In the genomic region with DNA sequence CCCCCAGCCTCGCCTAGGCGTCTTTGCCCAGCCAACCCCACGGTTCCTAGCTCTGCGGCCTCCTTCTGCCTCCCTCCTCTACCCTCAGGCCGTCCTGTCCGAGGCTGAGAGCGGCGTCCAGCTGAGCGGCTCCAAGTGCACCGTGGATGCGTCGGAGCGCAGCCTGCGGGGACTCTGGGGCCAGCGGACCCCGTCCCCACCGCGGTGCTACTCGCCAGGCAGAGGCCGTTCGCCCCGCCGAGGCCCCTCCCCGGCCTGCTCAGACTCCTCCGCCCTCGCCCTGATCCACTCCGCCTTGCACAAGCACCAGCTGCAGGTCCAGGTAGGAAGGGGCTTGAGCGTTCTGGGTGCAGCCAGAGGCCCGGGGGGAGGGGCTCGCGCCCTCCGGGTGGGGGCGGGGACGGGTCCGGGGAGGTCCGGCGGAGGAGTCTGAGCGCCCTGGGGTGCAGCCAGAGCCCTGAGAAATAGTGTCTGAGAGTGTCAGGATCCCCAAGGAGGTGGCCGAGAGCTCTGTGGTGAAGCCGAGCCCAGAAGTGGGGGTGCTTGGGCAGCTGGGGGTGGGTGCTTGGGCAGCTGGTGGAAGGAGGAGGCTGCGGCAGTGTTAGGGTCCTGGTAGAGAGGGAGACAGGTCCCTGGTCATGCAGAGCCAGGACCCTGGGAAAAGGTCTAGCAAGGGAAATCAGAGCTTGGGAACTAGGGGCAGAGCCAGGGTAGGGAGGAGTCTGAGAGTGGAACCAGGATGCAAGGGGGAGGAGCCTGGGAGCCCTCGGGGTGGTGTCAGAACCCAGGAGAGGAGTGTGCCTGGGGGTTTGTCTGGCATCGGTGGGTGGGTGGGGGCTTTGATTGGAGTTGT, we compare ENCODE assay signal across 9 cellular contexts. TPM values are rescaled to one million over a fixed set of nuclear protein-coding genes. Genes with fewer than 3 reads are reported as not detected.
A peak's percentile ranks its signal among the peaks of the same experiment; 100 is the strongest.
DNase-seq lines count a peak whose midpoint lies in the region; ATAC-seq and TF ChIP-seq lines count a peak whose summit lies in the region.
"Had no signal": no experiment of that assay in that cellular context is flagged by ENCODE, and none has a peak within 500 bp of the region (broad histone marks: within the 10 kb centered on the region; RNA-seq: fewer than 3 reads in every experiment).

No MANE protein-coding gene starts in this region.

- H3K27me3 Mint-ChIP-seq in brain, result peaks cover 9% of the 10 kb centered on the region
- H3K27me3 Mint-ChIP-seq in stimulated activated memory B cell treated with anti-CD40 and anti-IgM and Interleukin-4, amounts not matched to agents 10 μg/mL and 1 μg/mL and 100 μg/mL, for 72 hours, result peaks cover 28% of the 10 kb centered on the region

- H3K36me3 Mint-ChIP-seq in brain, result no peaks in the 10 kb centered on the region
- H3K36me3 Mint-ChIP-seq in stimulated activated memory B cell treated with anti-CD40 and anti-IgM and Interleukin-4, amounts not matched to agents 10 μg/mL and 1 μg/mL and 100 μg/mL, for 72 hours, result no peaks in the 10 kb centered on the region

- peak; percentile 28 for DNase-seq in NOMO-1 treated with dmso at 0.1 percent for 144 hours (lab: John Stamatoyannopoulos, UW; ENCODE audit: unreplicated experiment)
- DNase-seq in NOMO-1 treated with DMSO at 0.1 percent for 48 hours (lab: John Stamatoyannopoulos, UW; ENCODE audit: unreplicated experiment), result no peak
- DNase-seq in iris pigment epithelial cell (ENCODE audit: low read depth), result peak; percentile 15
- no peak for DNase-seq in GM19240 (ENCODE audit: insufficient read length, low spot score)
- DNase-seq: stimulated activated CD4-positive, alpha-beta T cell treated with anti-CD3 and anti-CD28 coated beads, Interleukin-15, amount 100 ng/mL, for 24 hours had no signal

- H3K9me3 Mint-ChIP-seq in brain, result peaks cover 0 to 4% (median 0%) of the 10 kb centered on the region in 5 experiments
- no peaks in the 10 kb centered on the region for H3K9me3 Mint-ChIP-seq in stimulated activated memory B cell treated with anti-CD40 and anti-IgM and Interleukin-4, amounts not matched to agents 10 μg/mL and 1 μg/mL and 100 μg/mL, for 72 hours

- peak overlapping the region; percentile 56 to 77 (median 59) for H3K4me3 Mint-ChIP-seq in brain
- peak overlapping the region; percentile 32 for H3K4me3 Mint-ChIP-seq in stimulated activated memory B cell treated with anti-CD40 and anti-IgM and Interleukin-4, amounts not matched to agents 10 μg/mL and 1 μg/mL and 100 μg/mL, for 72 hours

- peaks cover 27% of the 10 kb centered on the region for H3K4me1 Mint-ChIP-seq in brain
- peaks cover 22% of the 10 kb centered on the region for H3K4me1 Mint-ChIP-seq in stimulated activated memory B cell treated with anti-CD40 and anti-IgM and Interleukin-4, amounts not matched to agents 10 μg/mL and 1 μg/mL and 100 μg/mL, for 72 hours

- ATAC-seq in stimulated activated memory B cell treated with anti-CD40 and anti-IgM and Interleukin-4, amounts not matched to agents 10 μg/mL and 1 μg/mL and 100 μg/mL, for 72 hours, result no peak
- no peak for ATAC-seq in GM21825 (IDR thresholded peaks at IDR 0.05; ENCODE audit: unreplicated experiment)
- ATAC-seq in GM18519 (IDR thresholded peaks at IDR 0.05; ENCODE audit: low FRiP score, unreplicated experiment), result no peak

- TF ChIP-seq CTCF in brain (conservative IDR thresholded peaks at IDR 0.05), result no peak

- H3K27ac Mint-ChIP-seq in brain, result peak overlapping the region in 2 of 5 experiments; percentile 50 to 87
- no peak overlapping the region for H3K27ac Mint-ChIP-seq in stimulated activated memory B cell treated with anti-CD40 and anti-IgM and Interleukin-4, amounts not matched to agents 10 μg/mL and 1 μg/mL and 100 μg/mL, for 72 hours

RNA-seq across cellular contexts. Expression of gene NBPF3, which starts 3.2 kb away (rescaled TPM):
- 14.0 TPM for polyA plus RNA-seq in brain (ENCODE audit: insufficient read depth, low read depth, low replicate concordance)

Comparison
In these comparisons a context has a peak if more than half of its experiments do, and no peak if none do; other contexts are left out.
1. DNase-seq: peak in NOMO-1 treated with dmso at 0.1 percent for 144 hours (single experiment) and iris pigment epithelial cell (single experiment); none in NOMO-1 treated with DMSO at 0.1 percent for 48 hours (single experiment) and GM19240 (single experiment).